Comparison of ENCODE assay signal across 14 cellular contexts in the genomic region with DNA sequence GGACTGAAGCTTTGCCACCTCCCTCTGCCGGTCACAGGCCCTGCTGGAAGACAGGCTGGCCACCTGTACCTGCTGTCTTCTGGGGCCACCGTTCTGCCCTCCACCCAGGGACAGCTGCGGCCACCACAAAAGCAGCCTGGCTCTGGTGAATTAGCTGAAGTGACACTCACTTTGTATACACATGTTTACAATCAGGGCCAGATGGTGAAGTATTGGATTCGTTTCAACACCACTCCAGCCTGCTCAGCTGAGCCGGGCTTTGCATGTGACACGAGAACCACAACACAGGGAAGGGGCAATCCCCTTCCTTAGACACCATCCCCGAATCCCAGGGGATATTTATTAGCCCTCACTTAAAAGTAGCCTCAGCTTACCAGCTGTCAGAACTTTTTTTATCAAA.
DNase-seq lines count a peak whose midpoint lies in the region; ATAC-seq and TF ChIP-seq lines count a peak whose summit lies in the region.
"Had no signal": no experiment of that assay in that cellular context is flagged by ENCODE, and none has a peak within 500 bp of the region (broad histone marks: within the 10 kb centered on the region; RNA-seq: fewer than 3 reads in every experiment).

No MANE protein-coding gene starts in this region.

- no peaks in the 10 kb centered on the region for H3K36me3 ChIP-seq in sigmoid colon

- H3K27me3 ChIP-seq in sigmoid colon = peaks cover 0 to 50% (median 8%) of the 10 kb centered on the region in 3 donors
- H3K27me3 ChIP-seq: foreskin keratinocyte had no signal

- ATAC-seq in GM21447 (IDR thresholded peaks at IDR 0.05; ENCODE audit: unreplicated experiment) (no peak), HG02610 (IDR thresholded peaks at IDR 0.05; ENCODE audit: unreplicated experiment) (no peak)
- ATAC-seq: foreskin keratinocyte had no signal

- no peak for TF ChIP-seq EP300 in sigmoid colon (IDR thresholded peaks at IDR 0.05)

- no peak overlapping the region for H3K4me3 ChIP-seq in sigmoid colon
- H3K4me3 ChIP-seq: dorsolateral prefrontal cortex had no signal

- H3K9me3 ChIP-seq in sigmoid colon = no peaks in the 10 kb centered on the region

- TF ChIP-seq CTCF in sigmoid colon (IDR thresholded peaks at IDR 0.05) = no peak

- intact Hi-C loops in sigmoid colon (cut with DNase I) = no loop called here

- TF ChIP-seq POLR2A in sigmoid colon (IDR thresholded peaks at IDR 0.05) = no peak

- no peaks in the 10 kb centered on the region for H3K4me1 ChIP-seq in sigmoid colon
- H3K4me1 ChIP-seq: foreskin keratinocyte had no signal

- DNase-seq in DMS 273 (lab: John Stamatoyannopoulos, UW; ENCODE audit: unreplicated experiment) = peak; percentile 95
- peak; percentile 96 for DNase-seq in NCI-H1694 treated with DMSO at 0.1 percent for 48 hours (lab: John Stamatoyannopoulos, UW)
- peak; percentile 95 for DNase-seq in NCI-H748 (lab: John Stamatoyannopoulos, UW; ENCODE audit: unreplicated experiment)
- peak; percentile 55 for DNase-seq in left kidney (ENCODE audit: low read depth, low spot score)
- DNase-seq in sigmoid colon = no peak
- DNase-seq in midbrain (lab: John Stamatoyannopoulos, UW) = no peak
- DNase-seq: activated CD8-positive, alpha-beta memory T cell treated with anti-CD3 and anti-CD28 coated beads, Interleukin-2, amount 50 U/mL, for 48 hours; anterior cingulate cortex; dorsolateral prefrontal cortex; foreskin keratinocyte; kidney glomerular epithelial cell; substantia nigra had no signal

- 25 to 36% methylated on average over 7 of the region's 7 CpGs for WGBS in sigmoid colon, 2 donors

- H3K27ac ChIP-seq in sigmoid colon = no peak overlapping the region
- H3K27ac ChIP-seq: dorsolateral prefrontal cortex, foreskin keratinocyte had no signal

Comparison
In these comparisons a context has a peak if more than half of its experiments do, and no peak if none do; other contexts are left out.
1. DNase-seq: peak in DMS 273 (single experiment), NCI-H1694 treated with DMSO at 0.1 percent for 48 hours (single experiment), NCI-H748 (single experiment) and left kidney (single experiment); none in sigmoid colon (single experiment) and midbrain (single experiment).